Comparison of ENCODE assay signal across 1 cellular context in the genomic region with DNA sequence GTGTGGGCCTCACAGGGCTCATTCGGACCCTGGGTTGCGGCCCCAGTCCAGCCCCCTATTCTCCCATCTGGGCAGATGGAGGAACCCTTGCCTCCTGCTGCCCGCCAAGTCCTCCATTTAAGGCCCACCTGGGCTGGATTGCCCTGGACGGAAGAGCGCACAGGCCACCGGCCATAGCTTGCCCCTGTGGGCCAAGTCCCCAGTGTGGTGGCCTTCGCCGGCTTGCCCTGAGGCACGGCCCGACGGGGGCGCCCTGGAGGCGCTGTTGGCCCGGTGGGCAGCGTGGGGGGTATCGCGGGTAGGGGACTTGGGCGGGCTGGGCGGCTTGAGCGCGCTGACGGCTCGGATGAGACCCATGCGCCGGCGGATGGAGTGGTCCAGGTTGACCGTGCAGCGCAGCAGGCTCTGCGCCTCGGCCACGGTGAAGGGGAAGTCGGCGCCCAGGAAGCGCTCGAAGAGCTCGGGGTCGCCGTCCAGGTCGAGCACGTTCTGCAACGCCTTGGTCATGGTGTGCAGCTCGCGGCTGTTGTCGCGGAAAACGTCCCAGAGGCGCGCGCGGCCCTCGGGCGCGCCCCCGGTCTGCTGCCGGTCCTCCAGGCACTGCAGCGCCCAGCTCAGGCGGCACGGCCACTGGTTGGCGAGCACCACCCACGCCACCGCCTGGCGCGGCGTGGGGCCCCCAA.
TF ChIP-seq lines count a peak whose summit lies in the region.

No MANE protein-coding gene starts in this region.

TF ChIP-seq in GM23338, 12 proteins besides CTCF, POLR2A, EP300 and RAD21 (continued from another document):
- TF ChIP-seq, protein P1, sequence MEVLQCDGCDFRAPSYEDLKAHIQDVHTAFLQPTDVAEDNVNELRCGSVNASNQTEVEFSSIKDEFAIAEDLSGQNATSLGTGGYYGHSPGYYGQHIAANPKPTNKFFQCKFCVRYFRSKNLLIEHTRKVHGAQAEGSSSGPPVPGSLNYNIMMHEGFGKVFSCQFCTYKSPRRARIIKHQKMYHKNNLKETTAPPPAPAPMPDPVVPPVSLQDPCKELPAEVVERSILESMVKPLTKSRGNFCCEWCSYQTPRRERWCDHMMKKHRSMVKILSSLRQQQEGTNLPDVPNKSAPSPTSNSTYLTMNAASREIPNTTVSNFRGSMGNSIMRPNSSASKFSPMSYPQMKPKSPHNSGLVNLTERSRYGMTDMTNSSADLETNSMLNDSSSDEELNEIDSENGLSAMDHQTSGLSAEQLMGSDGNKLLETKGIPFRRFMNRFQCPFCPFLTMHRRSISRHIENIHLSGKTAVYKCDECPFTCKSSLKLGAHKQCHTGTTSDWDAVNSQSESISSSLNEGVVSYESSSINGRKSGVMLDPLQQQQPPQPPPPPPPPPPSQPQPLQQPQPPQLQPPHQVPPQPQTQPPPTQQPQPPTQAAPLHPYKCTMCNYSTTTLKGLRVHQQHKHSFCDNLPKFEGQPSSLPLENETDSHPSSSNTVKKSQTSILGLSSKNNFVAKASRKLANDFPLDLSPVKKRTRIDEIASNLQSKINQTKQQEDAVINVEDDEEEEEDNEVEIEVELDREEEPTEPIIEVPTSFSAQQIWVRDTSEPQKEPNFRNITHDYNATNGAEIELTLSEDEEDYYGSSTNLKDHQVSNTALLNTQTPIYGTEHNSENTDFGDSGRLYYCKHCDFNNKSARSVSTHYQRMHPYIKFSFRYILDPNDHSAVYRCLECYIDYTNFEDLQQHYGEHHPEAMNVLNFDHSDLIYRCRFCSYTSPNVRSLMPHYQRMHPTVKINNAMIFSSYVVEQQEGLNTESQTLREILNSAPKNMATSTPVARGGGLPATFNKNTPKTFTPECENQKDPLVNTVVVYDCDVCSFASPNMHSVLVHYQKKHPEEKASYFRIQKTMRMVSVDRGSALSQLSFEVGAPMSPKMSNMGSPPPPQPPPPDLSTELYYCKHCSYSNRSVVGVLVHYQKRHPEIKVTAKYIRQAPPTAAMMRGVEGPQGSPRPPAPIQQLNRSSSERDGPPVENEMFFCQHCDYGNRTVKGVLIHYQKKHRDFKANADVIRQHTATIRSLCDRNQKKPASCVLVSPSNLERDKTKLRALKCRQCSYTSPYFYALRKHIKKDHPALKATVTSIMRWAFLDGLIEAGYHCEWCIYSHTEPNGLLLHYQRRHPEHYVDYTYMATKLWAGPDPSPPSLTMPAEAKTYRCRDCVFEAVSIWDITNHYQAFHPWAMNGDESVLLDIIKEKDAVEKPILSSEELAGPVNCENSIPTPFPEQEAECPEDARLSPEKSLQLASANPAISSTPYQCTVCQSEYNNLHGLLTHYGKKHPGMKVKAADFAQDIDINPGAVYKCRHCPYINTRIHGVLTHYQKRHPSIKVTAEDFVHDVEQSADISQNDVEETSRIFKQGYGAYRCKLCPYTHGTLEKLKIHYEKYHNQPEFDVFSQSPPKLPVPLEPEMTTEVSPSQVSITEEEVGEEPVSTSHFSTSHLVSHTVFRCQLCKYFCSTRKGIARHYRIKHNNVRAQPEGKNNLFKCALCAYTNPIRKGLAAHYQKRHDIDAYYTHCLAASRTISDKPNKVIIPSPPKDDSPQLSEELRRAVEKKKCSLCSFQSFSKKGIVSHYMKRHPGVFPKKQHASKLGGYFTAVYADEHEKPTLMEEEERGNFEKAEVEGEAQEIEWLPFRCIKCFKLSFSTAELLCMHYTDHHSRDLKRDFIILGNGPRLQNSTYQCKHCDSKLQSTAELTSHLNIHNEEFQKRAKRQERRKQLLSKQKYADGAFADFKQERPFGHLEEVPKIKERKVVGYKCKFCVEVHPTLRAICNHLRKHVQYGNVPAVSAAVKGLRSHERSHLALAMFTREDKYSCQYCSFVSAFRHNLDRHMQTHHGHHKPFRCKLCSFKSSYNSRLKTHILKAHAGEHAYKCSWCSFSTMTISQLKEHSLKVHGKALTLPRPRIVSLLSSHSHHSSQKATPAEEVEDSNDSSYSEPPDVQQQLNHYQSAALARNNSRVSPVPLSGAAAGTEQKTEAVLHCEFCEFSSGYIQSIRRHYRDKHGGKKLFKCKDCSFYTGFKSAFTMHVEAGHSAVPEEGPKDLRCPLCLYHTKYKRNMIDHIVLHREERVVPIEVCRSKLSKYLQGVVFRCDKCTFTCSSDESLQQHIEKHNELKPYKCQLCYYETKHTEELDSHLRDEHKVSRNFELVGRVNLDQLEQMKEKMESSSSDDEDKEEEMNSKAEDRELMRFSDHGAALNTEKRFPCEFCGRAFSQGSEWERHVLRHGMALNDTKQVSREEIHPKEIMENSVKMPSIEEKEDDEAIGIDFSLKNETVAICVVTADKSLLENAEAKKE (CRISPR knock-in tag; IDR thresholded peaks at IDR 0.05), result no peak
- TF ChIP-seq ZNF331 (CRISPR knock-in tag; IDR thresholded peaks at IDR 0.05; ENCODE audit: low read depth), result no peak
- TF ChIP-seq NANOG (IDR thresholded peaks at IDR 0.05; ENCODE audit: borderline replicate concordance), result no peak
- TF ChIP-seq CREB1 (CRISPR knock-in tag; IDR thresholded peaks at IDR 0.05; ENCODE audit: low read depth), result no peak
TF ChIP-seq in GM23338: peak in this region for 0.
